In the genomic region with DNA sequence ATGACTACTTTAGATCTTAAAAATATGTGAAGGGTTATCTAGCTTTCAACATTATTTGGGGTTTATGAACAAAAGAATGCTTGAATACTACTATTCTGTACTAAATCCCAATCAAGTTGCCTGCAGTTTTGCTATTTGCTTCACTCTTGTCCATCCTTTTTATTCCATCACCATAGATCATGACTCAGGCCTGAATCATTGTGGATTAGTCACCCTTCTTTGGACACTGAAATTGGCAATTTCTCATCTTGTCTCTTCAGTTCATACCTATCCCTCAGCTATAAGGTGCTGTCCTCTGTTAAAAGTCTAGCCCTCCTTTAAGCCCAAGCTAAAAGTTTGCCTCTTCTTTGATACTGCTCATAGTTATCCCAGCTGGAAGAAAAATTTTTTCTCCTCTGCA, we compare ENCODE assay signal across 17 cellular contexts.
DNase-seq lines count a peak whose midpoint lies in the region; ATAC-seq, FAIRE-seq and TF ChIP-seq lines count a peak whose summit lies in the region.
"Had no signal": no experiment of that assay in that cellular context is flagged by ENCODE, and none has a peak within 500 bp of the region (broad histone marks: within the 10 kb centered on the region; RNA-seq: fewer than 3 reads in every experiment).

No MANE protein-coding gene starts in this region.

- H3K4me1 Mint-ChIP-seq in astrocyte (ENCODE audit: low read depth, unreplicated experiment) = peaks cover 5% of the 10 kb centered on the region
- no peaks in the 10 kb centered on the region for H3K4me1 Mint-ChIP-seq in activated CD4-positive, alpha-beta T cell treated with anti-CD3 and anti-CD28 coated beads, Interleukin-2, amount 10 ng/mL, durations not matched to agents 7 days and 5 days
- H3K4me1 Mint-ChIP-seq: T-cell had no signal

- no peak overlapping the region for H3K4me3 Mint-ChIP-seq in astrocyte (ENCODE audit: unreplicated experiment)
- no peak overlapping the region for H3K4me3 Mint-ChIP-seq in activated CD4-positive, alpha-beta T cell treated with anti-CD3 and anti-CD28 coated beads, Interleukin-2, amount 10 ng/mL, durations not matched to agents 7 days and 5 days
- H3K4me3 Mint-ChIP-seq: activated T-cell treated with anti-CD3 and anti-CD28 coated beads, Interleukin-2, amount 50 U/mL, for 4 hours; T-cell had no signal

- FAIRE-seq in astrocyte (lab: Jason Lieb, UNC) = peak; percentile 93
- FAIRE-seq: GM12892 had no signal

- no peaks in the 10 kb centered on the region for H3K27me3 Mint-ChIP-seq in astrocyte (ENCODE audit: low read depth, unreplicated experiment)
- H3K27me3 Mint-ChIP-seq in activated CD4-positive, alpha-beta T cell treated with anti-CD3 and anti-CD28 coated beads, Interleukin-2, amount 10 ng/mL, durations not matched to agents 7 days and 5 days = no peaks in the 10 kb centered on the region
- H3K27me3 Mint-ChIP-seq: T-cell had no signal

- ATAC-seq in foreskin keratinocyte (peak; percentile 98), GM21825 (IDR thresholded peaks at IDR 0.05; ENCODE audit: unreplicated experiment) (no peak)
- ATAC-seq: activated T-cell treated with anti-CD3 and anti-CD28 coated beads, Interleukin-2, amount 50 U/mL, for 4 hours; T-cell had no signal

- CTCF ChIA-PET in activated CD4-positive, alpha-beta T cell treated with anti-CD3 and anti-CD28 coated beads, Interleukin-2, amount 10 ng/mL, durations not matched to agents 7 days and 5 days (lab: Charles Lee) = no interaction called here

- H3K36me3 Mint-ChIP-seq in astrocyte (ENCODE audit: low read depth, unreplicated experiment) = no peaks in the 10 kb centered on the region
- no peaks in the 10 kb centered on the region for H3K36me3 Mint-ChIP-seq in activated CD4-positive, alpha-beta T cell treated with anti-CD3 and anti-CD28 coated beads, Interleukin-2, amount 10 ng/mL, durations not matched to agents 7 days and 5 days (ENCODE audit: low read depth)
- H3K36me3 Mint-ChIP-seq: T-cell had no signal

- H3K4me3 ChIP-seq in ACC112 (ENCODE audit: low read depth, low read length) (no peak overlapping the region), astrocyte (ENCODE audit: insufficient read depth, low read depth, low read length) (no peak overlapping the region)
- H3K4me3 ChIP-seq: transverse colon had no signal

- no peaks in the 10 kb centered on the region for H4K20me1 ChIP-seq in astrocyte (ENCODE audit: insufficient read depth, low read length)

- no peaks in the 10 kb centered on the region for H3K79me2 ChIP-seq in ACC112 (ENCODE audit: control insufficient read depth, insufficient read depth, low read length, unreplicated experiment)
- no peaks in the 10 kb centered on the region for H3K79me2 ChIP-seq in astrocyte (ENCODE audit: insufficient read depth, low read length)

- POLR2A ChIA-PET in activated CD4-positive, alpha-beta T cell treated with anti-CD3 and anti-CD28 coated beads, Interleukin-2, amount 10 ng/mL, durations not matched to agents 7 days and 5 days (lab: Charles Lee) = no interaction called here

- TF ChIP-seq CTCF in astrocyte (IDR thresholded peaks at IDR 0.05; ENCODE audit: insufficient read depth, low read depth, low read length) = no peak
- TF ChIP-seq CTCF in foreskin keratinocyte (conservative IDR thresholded peaks at IDR 0.05) = no peak

- H3K27ac ChIP-seq in ACC112 (ENCODE audit: low read depth, low read length) = peak overlapping the region; percentile 18; the same call in 1 of the 2 replicates
- no peak overlapping the region for H3K27ac ChIP-seq in astrocyte (ENCODE audit: low read depth, low read length)
- H3K27ac ChIP-seq in foreskin keratinocyte = no peak overlapping the region
- H3K27ac ChIP-seq: transverse colon had no signal

- no peaks in the 10 kb centered on the region for H3K9me3 ChIP-seq in astrocyte (ENCODE audit: insufficient read depth, low read depth, low read length)
- H3K9me3 ChIP-seq: transverse colon had no signal

- H3K36me3 ChIP-seq in ACC112 (ENCODE audit: insufficient read depth, low read length) (no peaks in the 10 kb centered on the region), astrocyte (ENCODE audit: insufficient read depth, low read length) (no peaks in the 10 kb centered on the region)
- H3K36me3 ChIP-seq: transverse colon had no signal

- no peaks in the 10 kb centered on the region for H3K9me3 Mint-ChIP-seq in astrocyte (ENCODE audit: unreplicated experiment)
- H3K9me3 Mint-ChIP-seq in activated CD4-positive, alpha-beta T cell treated with anti-CD3 and anti-CD28 coated beads, Interleukin-2, amount 10 ng/mL, durations not matched to agents 7 days and 5 days = no peaks in the 10 kb centered on the region
- H3K9me3 Mint-ChIP-seq: activated T-cell treated with anti-CD3 and anti-CD28 coated beads, Interleukin-2, amount 50 U/mL, for 4 hours; T-cell had no signal

- H3K27ac Mint-ChIP-seq in astrocyte (ENCODE audit: unreplicated experiment) = no peak overlapping the region
- H3K27ac Mint-ChIP-seq in activated CD4-positive, alpha-beta T cell treated with anti-CD3 and anti-CD28 coated beads, Interleukin-2, amount 10 ng/mL, durations not matched to agents 7 days and 5 days = no peak overlapping the region
- H3K27ac Mint-ChIP-seq: T-cell had no signal

- no peak overlapping the region for H3K9ac ChIP-seq in astrocyte (ENCODE audit: low read length)

- DNase-seq in HS-5 (ENCODE audit: low read depth) (peak; percentile 76), astrocyte (ENCODE audit: low read depth) (peak; percentile 66), foreskin keratinocyte (peak; percentile 42 to 73), amygdala (lab: John Stamatoyannopoulos, UW) (no peak)
- DNase-seq in activated CD4-positive, alpha-beta T cell treated with anti-CD3 and anti-CD28 coated beads, Interleukin-2, amount 50 U/mL, for 4 hours = no peak
- DNase-seq in activated CD4-positive, alpha-beta T cell treated with anti-CD3 and anti-CD28 coated beads, Interleukin-2, amount 10 ng/mL, durations not matched to agents 7 days and 5 days = no peak
- DNase-seq: activated CD4-positive, alpha-beta T cell treated with anti-CD3 and anti-CD28 coated beads for 1 hour; activated T-cell treated with anti-CD3 and anti-CD28 coated beads, Interleukin-2, amount 50 U/mL, for 4 hours; anterior cingulate cortex; DMS153; effector memory CD4-positive, alpha-beta T cell; NCI-H2029; T-cell; transverse colon had no signal

- H3K4me2 ChIP-seq in astrocyte (ENCODE audit: low read length) = peak overlapping the region; percentile 4

- no peak overlapping the region for H2AFZ ChIP-seq in ACC112 (ENCODE audit: low read length, unreplicated experiment)
- no peak overlapping the region for H2AFZ ChIP-seq in astrocyte (ENCODE audit: low read depth, low read length)

- H3K27me3 ChIP-seq in ACC112 (ENCODE audit: insufficient read depth, low read length) (no peaks in the 10 kb centered on the region), astrocyte (ENCODE audit: insufficient read depth, low read length) (no peaks in the 10 kb centered on the region), foreskin keratinocyte (peaks cover 3% of the 10 kb centered on the region)
- H3K27me3 ChIP-seq: transverse colon had no signal

- H3K4me1 ChIP-seq in ACC112 (ENCODE audit: control insufficient read depth, insufficient read depth, low read length, unreplicated experiment) (peaks cover 20% of the 10 kb centered on the region), astrocyte (ENCODE audit: insufficient read depth, low read length) (peaks cover 6% of the 10 kb centered on the region), foreskin keratinocyte (no peaks in the 10 kb centered on the region)

Comparison
In these comparisons a context has a peak if more than half of its experiments do, and no peak if none do; other contexts are left out.
1. DNase-seq: peak in HS-5 (single experiment), astrocyte (single experiment) and foreskin keratinocyte (2 of 2); none in activated CD4-positive, alpha-beta T cell treated with anti-CD3 and anti-CD28 coated beads, Interleukin-2, amount 50 U/mL, for 4 hours (0 of 2), amygdala (0 of 56) and activated CD4-positive, alpha-beta T cell treated with anti-CD3 and anti-CD28 coated beads, Interleukin-2, amount 10 ng/mL, durations not matched to agents 7 days and 5 days (single experiment).